12 cellular contexts compared by ENCODE assay signal in the genomic region with DNA sequence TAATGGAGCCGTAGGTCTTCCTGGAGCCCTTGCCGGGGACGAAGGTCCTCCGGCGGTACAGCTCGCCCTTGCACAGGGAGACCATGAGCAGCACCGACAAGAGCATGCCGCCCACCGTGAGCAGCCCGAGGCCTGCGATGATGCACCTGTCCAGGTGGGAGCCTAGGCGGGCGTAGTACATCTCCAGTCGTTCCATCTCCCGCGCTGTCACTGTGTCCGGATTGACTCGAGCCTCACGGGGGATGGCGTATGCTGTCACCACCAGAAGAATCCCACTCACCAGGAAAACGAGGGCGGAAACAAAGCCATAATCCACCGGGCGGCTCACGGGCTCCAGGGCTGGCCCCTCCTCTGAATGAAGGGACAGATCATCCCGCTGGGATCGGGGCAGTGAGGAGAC. TPM values are rescaled to one million over a fixed set of nuclear protein-coding genes. Genes with fewer than 3 reads are reported as not detected.
"Had no signal": no experiment of that assay in that cellular context is flagged by ENCODE, and none has a peak within 500 bp of the region (broad histone marks: within the 10 kb centered on the region; RNA-seq: fewer than 3 reads in every experiment).

No MANE protein-coding gene starts in this region.

- H3K27ac ChIP-seq: GM23248 had no signal

- H3K9ac ChIP-seq: GM23248 had no signal

- H3K4me1 ChIP-seq: HAP-1 had no signal

- H2AFZ ChIP-seq: GM23248, GM23338 had no signal

- H3K9me3 ChIP-seq: HAP-1 had no signal

- FAIRE-seq: H1, H54 had no signal

- ATAC-seq: GM23338, HCT116 had no signal

- H3K36me3 ChIP-seq: HAP-1 had no signal

- H3K4me3 ChIP-seq: GM23248, GM23338, HAP-1 had no signal

- DNase-seq: GM23248, GOT3, H7, H9, HCEC 1CT, HFFc6 had no signal

RNA-seq across cellular contexts. Expression of gene TMEM74B, which starts 3.8 kb away (rescaled TPM):
- total RNA-seq: HFFc6 had no signal

RNA-seq across cellular contexts. Expression of gene C20orf202, which starts 22.3 kb away (rescaled TPM):
- total RNA-seq: GM23248, GM23338, H1, H4, H7, HFFc6 had no signal
- polyA plus RNA-seq: GM23248, GM23338 had no signal

RNA-seq across cellular contexts. Expression of gene RAD21L1, which starts 44.9 kb away (rescaled TPM):
- total RNA-seq: GM23248, H7, H9 had no signal
